In the genomic region with DNA sequence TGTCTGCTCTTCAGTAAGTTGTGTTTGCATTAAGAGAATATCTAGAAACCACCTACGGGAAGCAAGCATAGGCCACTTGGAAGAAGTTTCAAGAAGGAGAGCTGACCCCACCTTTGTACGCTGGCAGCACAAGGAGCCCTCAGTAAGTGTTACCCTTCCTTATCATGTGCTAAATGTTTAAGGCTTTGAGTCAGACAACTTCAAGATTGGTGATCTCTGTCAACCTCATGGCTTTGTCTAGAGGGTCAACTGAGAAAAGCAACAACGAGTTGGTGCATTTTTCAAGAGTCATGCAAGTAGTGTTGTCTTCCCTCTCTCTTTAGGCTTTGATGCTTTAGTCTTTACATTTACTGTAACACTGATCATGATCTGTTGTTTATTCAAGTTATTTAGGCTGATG, we compare ENCODE assay signal across 1 cellular context.
TF ChIP-seq lines count a peak whose summit lies in the region.

No MANE protein-coding gene starts in this region.

TF ChIP-seq in GM23338, 12 proteins besides CTCF, POLR2A, EP300 and RAD21:
- TF ChIP-seq, protein P1, sequence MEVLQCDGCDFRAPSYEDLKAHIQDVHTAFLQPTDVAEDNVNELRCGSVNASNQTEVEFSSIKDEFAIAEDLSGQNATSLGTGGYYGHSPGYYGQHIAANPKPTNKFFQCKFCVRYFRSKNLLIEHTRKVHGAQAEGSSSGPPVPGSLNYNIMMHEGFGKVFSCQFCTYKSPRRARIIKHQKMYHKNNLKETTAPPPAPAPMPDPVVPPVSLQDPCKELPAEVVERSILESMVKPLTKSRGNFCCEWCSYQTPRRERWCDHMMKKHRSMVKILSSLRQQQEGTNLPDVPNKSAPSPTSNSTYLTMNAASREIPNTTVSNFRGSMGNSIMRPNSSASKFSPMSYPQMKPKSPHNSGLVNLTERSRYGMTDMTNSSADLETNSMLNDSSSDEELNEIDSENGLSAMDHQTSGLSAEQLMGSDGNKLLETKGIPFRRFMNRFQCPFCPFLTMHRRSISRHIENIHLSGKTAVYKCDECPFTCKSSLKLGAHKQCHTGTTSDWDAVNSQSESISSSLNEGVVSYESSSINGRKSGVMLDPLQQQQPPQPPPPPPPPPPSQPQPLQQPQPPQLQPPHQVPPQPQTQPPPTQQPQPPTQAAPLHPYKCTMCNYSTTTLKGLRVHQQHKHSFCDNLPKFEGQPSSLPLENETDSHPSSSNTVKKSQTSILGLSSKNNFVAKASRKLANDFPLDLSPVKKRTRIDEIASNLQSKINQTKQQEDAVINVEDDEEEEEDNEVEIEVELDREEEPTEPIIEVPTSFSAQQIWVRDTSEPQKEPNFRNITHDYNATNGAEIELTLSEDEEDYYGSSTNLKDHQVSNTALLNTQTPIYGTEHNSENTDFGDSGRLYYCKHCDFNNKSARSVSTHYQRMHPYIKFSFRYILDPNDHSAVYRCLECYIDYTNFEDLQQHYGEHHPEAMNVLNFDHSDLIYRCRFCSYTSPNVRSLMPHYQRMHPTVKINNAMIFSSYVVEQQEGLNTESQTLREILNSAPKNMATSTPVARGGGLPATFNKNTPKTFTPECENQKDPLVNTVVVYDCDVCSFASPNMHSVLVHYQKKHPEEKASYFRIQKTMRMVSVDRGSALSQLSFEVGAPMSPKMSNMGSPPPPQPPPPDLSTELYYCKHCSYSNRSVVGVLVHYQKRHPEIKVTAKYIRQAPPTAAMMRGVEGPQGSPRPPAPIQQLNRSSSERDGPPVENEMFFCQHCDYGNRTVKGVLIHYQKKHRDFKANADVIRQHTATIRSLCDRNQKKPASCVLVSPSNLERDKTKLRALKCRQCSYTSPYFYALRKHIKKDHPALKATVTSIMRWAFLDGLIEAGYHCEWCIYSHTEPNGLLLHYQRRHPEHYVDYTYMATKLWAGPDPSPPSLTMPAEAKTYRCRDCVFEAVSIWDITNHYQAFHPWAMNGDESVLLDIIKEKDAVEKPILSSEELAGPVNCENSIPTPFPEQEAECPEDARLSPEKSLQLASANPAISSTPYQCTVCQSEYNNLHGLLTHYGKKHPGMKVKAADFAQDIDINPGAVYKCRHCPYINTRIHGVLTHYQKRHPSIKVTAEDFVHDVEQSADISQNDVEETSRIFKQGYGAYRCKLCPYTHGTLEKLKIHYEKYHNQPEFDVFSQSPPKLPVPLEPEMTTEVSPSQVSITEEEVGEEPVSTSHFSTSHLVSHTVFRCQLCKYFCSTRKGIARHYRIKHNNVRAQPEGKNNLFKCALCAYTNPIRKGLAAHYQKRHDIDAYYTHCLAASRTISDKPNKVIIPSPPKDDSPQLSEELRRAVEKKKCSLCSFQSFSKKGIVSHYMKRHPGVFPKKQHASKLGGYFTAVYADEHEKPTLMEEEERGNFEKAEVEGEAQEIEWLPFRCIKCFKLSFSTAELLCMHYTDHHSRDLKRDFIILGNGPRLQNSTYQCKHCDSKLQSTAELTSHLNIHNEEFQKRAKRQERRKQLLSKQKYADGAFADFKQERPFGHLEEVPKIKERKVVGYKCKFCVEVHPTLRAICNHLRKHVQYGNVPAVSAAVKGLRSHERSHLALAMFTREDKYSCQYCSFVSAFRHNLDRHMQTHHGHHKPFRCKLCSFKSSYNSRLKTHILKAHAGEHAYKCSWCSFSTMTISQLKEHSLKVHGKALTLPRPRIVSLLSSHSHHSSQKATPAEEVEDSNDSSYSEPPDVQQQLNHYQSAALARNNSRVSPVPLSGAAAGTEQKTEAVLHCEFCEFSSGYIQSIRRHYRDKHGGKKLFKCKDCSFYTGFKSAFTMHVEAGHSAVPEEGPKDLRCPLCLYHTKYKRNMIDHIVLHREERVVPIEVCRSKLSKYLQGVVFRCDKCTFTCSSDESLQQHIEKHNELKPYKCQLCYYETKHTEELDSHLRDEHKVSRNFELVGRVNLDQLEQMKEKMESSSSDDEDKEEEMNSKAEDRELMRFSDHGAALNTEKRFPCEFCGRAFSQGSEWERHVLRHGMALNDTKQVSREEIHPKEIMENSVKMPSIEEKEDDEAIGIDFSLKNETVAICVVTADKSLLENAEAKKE (CRISPR knock-in tag; IDR thresholded peaks at IDR 0.05): no peak
- TF ChIP-seq, protein P2, sequence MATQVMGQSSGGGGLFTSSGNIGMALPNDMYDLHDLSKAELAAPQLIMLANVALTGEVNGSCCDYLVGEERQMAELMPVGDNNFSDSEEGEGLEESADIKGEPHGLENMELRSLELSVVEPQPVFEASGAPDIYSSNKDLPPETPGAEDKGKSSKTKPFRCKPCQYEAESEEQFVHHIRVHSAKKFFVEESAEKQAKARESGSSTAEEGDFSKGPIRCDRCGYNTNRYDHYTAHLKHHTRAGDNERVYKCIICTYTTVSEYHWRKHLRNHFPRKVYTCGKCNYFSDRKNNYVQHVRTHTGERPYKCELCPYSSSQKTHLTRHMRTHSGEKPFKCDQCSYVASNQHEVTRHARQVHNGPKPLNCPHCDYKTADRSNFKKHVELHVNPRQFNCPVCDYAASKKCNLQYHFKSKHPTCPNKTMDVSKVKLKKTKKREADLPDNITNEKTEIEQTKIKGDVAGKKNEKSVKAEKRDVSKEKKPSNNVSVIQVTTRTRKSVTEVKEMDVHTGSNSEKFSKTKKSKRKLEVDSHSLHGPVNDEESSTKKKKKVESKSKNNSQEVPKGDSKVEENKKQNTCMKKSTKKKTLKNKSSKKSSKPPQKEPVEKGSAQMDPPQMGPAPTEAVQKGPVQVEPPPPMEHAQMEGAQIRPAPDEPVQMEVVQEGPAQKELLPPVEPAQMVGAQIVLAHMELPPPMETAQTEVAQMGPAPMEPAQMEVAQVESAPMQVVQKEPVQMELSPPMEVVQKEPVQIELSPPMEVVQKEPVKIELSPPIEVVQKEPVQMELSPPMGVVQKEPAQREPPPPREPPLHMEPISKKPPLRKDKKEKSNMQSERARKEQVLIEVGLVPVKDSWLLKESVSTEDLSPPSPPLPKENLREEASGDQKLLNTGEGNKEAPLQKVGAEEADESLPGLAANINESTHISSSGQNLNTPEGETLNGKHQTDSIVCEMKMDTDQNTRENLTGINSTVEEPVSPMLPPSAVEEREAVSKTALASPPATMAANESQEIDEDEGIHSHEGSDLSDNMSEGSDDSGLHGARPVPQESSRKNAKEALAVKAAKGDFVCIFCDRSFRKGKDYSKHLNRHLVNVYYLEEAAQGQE (IDR thresholded peaks at IDR 0.05; ENCODE audit: unreplicated experiment): no peak
- TF ChIP-seq, protein P3, sequence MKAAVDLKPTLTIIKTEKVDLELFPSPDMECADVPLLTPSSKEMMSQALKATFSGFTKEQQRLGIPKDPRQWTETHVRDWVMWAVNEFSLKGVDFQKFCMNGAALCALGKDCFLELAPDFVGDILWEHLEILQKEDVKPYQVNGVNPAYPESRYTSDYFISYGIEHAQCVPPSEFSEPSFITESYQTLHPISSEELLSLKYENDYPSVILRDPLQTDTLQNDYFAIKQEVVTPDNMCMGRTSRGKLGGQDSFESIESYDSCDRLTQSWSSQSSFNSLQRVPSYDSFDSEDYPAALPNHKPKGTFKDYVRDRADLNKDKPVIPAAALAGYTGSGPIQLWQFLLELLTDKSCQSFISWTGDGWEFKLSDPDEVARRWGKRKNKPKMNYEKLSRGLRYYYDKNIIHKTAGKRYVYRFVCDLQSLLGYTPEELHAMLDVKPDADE (IDR thresholded peaks at IDR 0.05): no peak
- no peak for TF ChIP-seq ZNF114 (CRISPR knock-in tag; IDR thresholded peaks at IDR 0.05)
- no peak for TF ChIP-seq EZH2phosphoT487 (IDR thresholded peaks at IDR 0.05; ENCODE audit: unreplicated experiment)
- no peak for TF ChIP-seq EZH2 (IDR thresholded peaks at IDR 0.05; ENCODE audit: low read depth, unreplicated experiment)
- no peak for TF ChIP-seq STAT1 (IDR thresholded peaks at IDR 0.05; ENCODE audit: unreplicated experiment)
- TF ChIP-seq NANOG (IDR thresholded peaks at IDR 0.05; ENCODE audit: borderline replicate concordance): no peak
- TF ChIP-seq ZNF331 (CRISPR knock-in tag; IDR thresholded peaks at IDR 0.05; ENCODE audit: low read depth): no peak
- no peak for TF ChIP-seq POLR2AphosphoS5 (IDR thresholded peaks at IDR 0.05; ENCODE audit: low read depth)
- TF ChIP-seq CREB1 (CRISPR knock-in tag; IDR thresholded peaks at IDR 0.05; ENCODE audit: low read depth): no peak
- TF ChIP-seq JUNB (IDR thresholded peaks at IDR 0.05; ENCODE audit: unreplicated experiment): no peak
